ENCODE assay signal across 26 cellular contexts in genomic region chr1:205991237-205991636, GRCh38. TPM values are rescaled to one million over a fixed set of nuclear protein-coding genes. Genes with fewer than 3 reads are reported as not detected.
DNase-seq lines count a peak whose midpoint lies in the region; ATAC-seq and TF ChIP-seq lines count a peak whose summit lies in the region.
"Had no signal": no experiment of that assay in that cellular context is flagged by ENCODE, and none has a peak within 500 bp of the region (broad histone marks: within the 10 kb centered on the region; RNA-seq: fewer than 3 reads in every experiment).

No MANE protein-coding gene starts in this region.

- H3K4me3 ChIP-seq in BJ (ENCODE audit: low read depth, low read length) (no peak overlapping the region), astrocyte of the cerebellum (ENCODE audit: low read depth, low read length) (no peak overlapping the region), coronary artery (no peak overlapping the region)
- H3K4me3 ChIP-seq: K562, spleen, tibial nerve had no signal

- POLR2A ChIA-PET in BJ (lab: Charles Lee), result no interaction called here

- 0 out of 2 replicates have a peak, but pooled peaks have one; percentile 3 for TF ChIP-seq CTCF in BJ (IDR thresholded peaks at IDR 0.05; ENCODE audit: insufficient read depth, low read depth, low read length)
- TF ChIP-seq CTCF in HFFc6 (IDR thresholded peaks at IDR 0.05), result no peak
- TF ChIP-seq CTCF in astrocyte of the cerebellum (IDR thresholded peaks at IDR 0.05; ENCODE audit: low read depth, low read length, missing control alignments), result no peak
- no peak for TF ChIP-seq CTCF in coronary artery (IDR thresholded peaks at IDR 0.05)

- no peaks in the 10 kb centered on the region for H3K27me3 ChIP-seq in BJ (ENCODE audit: control insufficient read depth, insufficient read depth, low read length)
- H3K27me3 ChIP-seq: spleen, tibial nerve had no signal

- in situ Hi-C loops in astrocyte of the cerebellum (cut with HindIII; ENCODE audit: low sequenced_read_pairs), result loop anchor here (25.0 kb wide), 1 partner anchor 121 kb away; the partner anchor contains the start of gene AVPR1B

- H3K27me3 Mint-ChIP-seq in HFFc6 (ENCODE audit: insufficient read depth), result peaks cover 2% of the 10 kb centered on the region; the same call in 1 of the 2 replicates

- H3K36me3 Mint-ChIP-seq in HFFc6 (ENCODE audit: low read depth), result peaks cover 10% of the 10 kb centered on the region

- CTCF ChIA-PET in BJ (lab: Yijun Ruan, JAX), result interaction anchor here (1.0 to 6.2 kb wide), 6 partner anchors 9 to 116 kb away, joined by 3 to 29 read pairs (median 8); no protein-coding TSS in a partner anchor

- no peak for DNase-seq in BJ (ENCODE audit: low read depth)
- peak; percentile 38 for DNase-seq in HFFc6
- DNase-seq in astrocyte of the cerebellum (ENCODE audit: low read depth), result peak; percentile 28
- peak; percentile 29 for DNase-seq in kidney glomerular epithelial cell (lab: John Stamatoyannopoulos, UW)
- DNase-seq in coronary artery (ENCODE audit: low spot score), result no peak
- DNase-seq in NCI-H128 (lab: John Stamatoyannopoulos, UW; ENCODE audit: unreplicated experiment), result no peak
- DNase-seq: activated naive CD4-positive, alpha-beta T cell; activated T-cell treated with anti-CD3 and anti-CD28 coated beads, Interleukin-2, amount 50 U/mL, for 4 hours; caudate nucleus; DND-41; NCI-H2029 treated with DMSO at 0.1 percent for 48 hours; NCI-H345; NCI-H82; nucleus accumbens; Right ventricle myocardium superior; spleen; stimulated activated CD4-positive, alpha-beta T cell treated with anti-CD3 and anti-CD28 coated beads, Interleukin-4, amount 100 ng/mL, for 4 hours; SW 1271 had no signal

- no peak overlapping the region for H3K27ac Mint-ChIP-seq in HFFc6
- H3K27ac Mint-ChIP-seq: stimulated activated naive CD8-positive, alpha-beta T cell treated with anti-CD3 and anti-CD28 coated beads, Interleukin-15, Interleukin-2, amounts not matched to agents 100 ng/mL and 50 ng/mL, for 24 hours had no signal

- no peak overlapping the region for H3K4me3 Mint-ChIP-seq in HFFc6
- H3K4me3 Mint-ChIP-seq: activated T-cell treated with anti-CD3 and anti-CD28 coated beads, Interleukin-2, amount 50 U/mL, for 4 hours; stimulated activated naive CD8-positive, alpha-beta T cell treated with anti-CD3 and anti-CD28 coated beads, Interleukin-15, Interleukin-2, amounts not matched to agents 100 ng/mL and 50 ng/mL, for 24 hours had no signal

- no peaks in the 10 kb centered on the region for H3K9me3 Mint-ChIP-seq in HFFc6
- H3K9me3 Mint-ChIP-seq: activated T-cell treated with anti-CD3 and anti-CD28 coated beads, Interleukin-2, amount 50 U/mL, for 4 hours; stimulated activated naive CD8-positive, alpha-beta T cell treated with anti-CD3 and anti-CD28 coated beads, Interleukin-15, Interleukin-2, amounts not matched to agents 100 ng/mL and 50 ng/mL, for 24 hours had no signal

- peaks cover 2% of the 10 kb centered on the region; the same call in 1 of the 2 replicates for H3K36me3 ChIP-seq in BJ (ENCODE audit: control insufficient read depth, insufficient read depth, low read length)
- H3K36me3 ChIP-seq: spleen had no signal

- H3K27ac ChIP-seq in coronary artery, result no peak overlapping the region
- H3K27ac ChIP-seq: epithelial cell of prostate, spleen, tibial nerve had no signal

- H3K4me1 Mint-ChIP-seq in HFFc6 (ENCODE audit: low read depth), result peaks cover 10% of the 10 kb centered on the region

- ATAC-seq in GM21786 (IDR thresholded peaks at IDR 0.05; ENCODE audit: unreplicated experiment) (no peak), HG02973 (IDR thresholded peaks at IDR 0.05; ENCODE audit: unreplicated experiment) (no peak)
- ATAC-seq: activated T-cell treated with anti-CD3 and anti-CD28 coated beads, Interleukin-2, amount 50 U/mL, for 4 hours; K562 had no signal

RNA-seq across cellular contexts. Expression of gene RAB7B, which starts 12.0 kb away (rescaled TPM):
- polyA plus RNA-seq in BJ (2011; rRNA removed), result 9.1 and 11.3 TPM in 2 replicates
- 4.2 and 7.8 TPM in 2 replicates for polyA minus RNA-seq in BJ (2011; rRNA and poly(A)+ RNA removed)
- 1 to 10 TPM; 2.6 to 6.6 (median 5.3) TPM for total RNA-seq in HFFc6 (2021; fragmentation: NEBNext Ultra II Directional; extraction: Animal tissue kit (Norgen Biotek cat#: 25700))
- total RNA-seq: activated CD8-positive, alpha-beta memory T cell treated with anti-CD3 and anti-CD28 coated beads for 36 hours had no signal

RNA-seq across cellular contexts. Expression of gene CTSE, which starts 32.5 kb away (rescaled TPM):
- polyA plus RNA-seq in BJ (2011; rRNA removed), result not detected in 2 replicates
- polyA minus RNA-seq in BJ (2011; rRNA and poly(A)+ RNA removed), result not detected in 2 replicates
- not detected for total RNA-seq in HFFc6 (2021; fragmentation: NEBNext Ultra II Directional; extraction: Animal tissue kit (Norgen Biotek cat#: 25700))
- total RNA-seq: activated CD8-positive, alpha-beta memory T cell treated with anti-CD3 and anti-CD28 coated beads for 36 hours; kidney epithelial cell; Right ventricle myocardium superior; tibial nerve had no signal

RNA-seq across cellular contexts. Expression of gene SLC26A9, which starts 48.0 kb away (rescaled TPM):
- polyA plus RNA-seq in BJ (2011; rRNA removed), result not detected in 2 replicates
- polyA minus RNA-seq in BJ (2011; rRNA and poly(A)+ RNA removed), result not detected in 2 replicates
- total RNA-seq in HFFc6 (2021; fragmentation: NEBNext Ultra II Directional; extraction: Animal tissue kit (Norgen Biotek cat#: 25700)), result not detected
- total RNA-seq: activated CD8-positive, alpha-beta memory T cell treated with anti-CD3 and anti-CD28 coated beads for 36 hours; activated T-cell treated with anti-CD3 and anti-CD28 coated beads, Interleukin-2, amount 50 U/mL, for 4 hours; K562; kidney epithelial cell; spleen; tibial nerve had no signal

Comparison
In these comparisons a context has a peak if more than half of its experiments do, and no peak if none do; other contexts are left out.
1. DNase-seq: peak in HFFc6 (single experiment), astrocyte of the cerebellum (single experiment) and kidney glomerular epithelial cell (single experiment); none in BJ (single experiment), coronary artery (single experiment) and NCI-H128 (single experiment).